In the genomic region with DNA sequence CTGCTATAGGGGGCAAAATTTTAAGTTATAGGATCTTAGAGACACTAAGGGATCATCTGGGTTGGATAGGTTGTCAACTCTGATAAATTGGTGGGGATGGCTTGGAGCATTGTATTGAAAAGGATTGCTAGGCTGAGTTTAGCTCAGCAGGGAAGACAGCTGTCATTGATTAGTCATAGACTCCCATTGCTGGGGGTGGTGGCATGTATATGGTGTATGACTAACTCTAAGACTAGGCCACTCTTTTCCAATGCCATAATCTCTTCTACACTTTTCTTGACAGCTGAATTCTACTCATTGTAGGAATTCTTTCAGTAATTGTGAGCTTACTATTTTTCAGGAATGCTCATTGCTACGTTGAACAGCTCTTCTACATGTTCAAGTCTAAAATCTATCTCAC, we compare ENCODE assay signal across 23 cellular contexts.
DNase-seq lines count a peak whose midpoint lies in the region; ATAC-seq, FAIRE-seq and TF ChIP-seq lines count a peak whose summit lies in the region.
"Had no signal": no experiment of that assay in that cellular context is flagged by ENCODE, and none has a peak within 500 bp of the region (broad histone marks: within the 10 kb centered on the region; RNA-seq: fewer than 3 reads in every experiment).

No MANE protein-coding gene starts in this region.

- H3K36me3 ChIP-seq in PC-3 (ENCODE audit: low read depth, low read length) (no peaks in the 10 kb centered on the region), bronchial epithelial cell (ENCODE audit: control insufficient read depth, insufficient read depth, low read length) (no peaks in the 10 kb centered on the region)

- H2AFZ ChIP-seq in PC-3 (ENCODE audit: low read length) = no peak overlapping the region

- H3K9me3 ChIP-seq in PC-3 (ENCODE audit: low read length) = no peaks in the 10 kb centered on the region

- H3K9me2 ChIP-seq in PC-3 (replicated peaks; ENCODE audit: low read length) = no peaks in the 10 kb centered on the region

- BruUV-seq in PC-3 (replicated peaks; lab: Mats Ljungman, UMichigan) = no TSS peak

- no peak overlapping the region for H3K9ac ChIP-seq in PC-3 (ENCODE audit: low read length)

- no peak for TF ChIP-seq CTCF in PC-3 (conservative IDR thresholded peaks at IDR 0.05; ENCODE audit: low read depth, low read length)
- no peak for TF ChIP-seq CTCF in bronchial epithelial cell (IDR thresholded peaks at IDR 0.05; ENCODE audit: insufficient read depth, low read length, severe bottlenecking)
- no peak for TF ChIP-seq CTCF in D721Med (IDR thresholded peaks at IDR 0.05; ENCODE audit: insufficient read depth, missing control alignments)

- POLR2A ChIA-PET in PC-3 (lab: Charles Lee; ENCODE audit: unreplicated experiment) = interaction anchor here (0.6 kb wide), 1 partner anchor 11 kb away, joined by 3 read pairs; no protein-coding TSS in a partner anchor

- H3K4me3 ChIP-seq in PC-3 (ENCODE audit: low read length) = no peak overlapping the region
- H3K4me3 ChIP-seq in bronchial epithelial cell (ENCODE audit: low read depth, low read length) = no peak overlapping the region
- H3K4me3 ChIP-seq: lung had no signal

- CTCF ChIA-PET in PC-3 (lab: Charles Lee) = no interaction called here

- peaks cover 39% of the 10 kb centered on the region for H3K4me1 Mint-ChIP-seq in stimulated activated naive CD8-positive, alpha-beta T cell treated with anti-CD3 and anti-CD28 coated beads, Interleukin-15, amount 100 ng/mL, for 72 hours

- H3K27me3 Mint-ChIP-seq in stimulated activated naive CD8-positive, alpha-beta T cell treated with anti-CD3 and anti-CD28 coated beads, Interleukin-15, amount 100 ng/mL, for 72 hours = peaks cover 8% of the 10 kb centered on the region
- H3K27me3 Mint-ChIP-seq: B cell, type B pancreatic cell had no signal

- H3K4me1 ChIP-seq in PC-3 (ENCODE audit: insufficient read depth, low read length) = no peaks in the 10 kb centered on the region

- H3K4me2 ChIP-seq in PC-3 (ENCODE audit: low read length) = no peak overlapping the region

- H3K9me3 Mint-ChIP-seq in stimulated activated naive CD8-positive, alpha-beta T cell treated with anti-CD3 and anti-CD28 coated beads, Interleukin-15, amount 100 ng/mL, for 72 hours = no peaks in the 10 kb centered on the region
- H3K9me3 Mint-ChIP-seq: naive thymus-derived CD8-positive, alpha-beta T cell; type B pancreatic cell had no signal

- intact Hi-C loops in PC-3 (cut with micrococcal nuclease) = loop anchor here (5.0 kb wide), 1 partner anchor 438 kb away; no protein-coding TSS in a partner anchor

- no peaks in the 10 kb centered on the region for H3F3A ChIP-seq in PC-3 (ENCODE audit: low read length, unreplicated experiment)

- DNase-seq in stimulated activated CD4-positive, alpha-beta T cell treated with anti-CD3 and anti-CD28 coated beads, Interleukin-2, amount 100 ng/mL, for 4 hours (ENCODE audit: low read depth) = peak; percentile 24
- no peak for DNase-seq in stimulated activated CD4-positive, alpha-beta T cell treated with anti-CD3 and anti-CD28 coated beads, Interleukin-12 subunit alpha, Interleukin-12 subunit beta, amount 100 ng/mL, for 4 hours
- DNase-seq in PC-3 (peak; percentile 55), bronchial epithelial cell (ENCODE audit: low read depth) (peak; percentile 78), D721Med (ENCODE audit: insufficient read length, low spot score) (no peak), GOT3 (lab: John Stamatoyannopoulos, UW) (no peak), iPS-NIHi7 (ENCODE audit: extremely low spot score) (no peak)
- DNase-seq in stimulated activated naive CD8-positive, alpha-beta T cell treated with anti-CD3 and anti-CD28 coated beads, Interleukin-15, amount 100 ng/mL, for 72 hours = no peak
- DNase-seq: activated effector memory CD4-positive, alpha-beta T cell treated with anti-CD3 and anti-CD28 coated beads, Interleukin-2, amount 50 U/mL, for 16 hours; Calu3; erythroblast; GDM1; KBM-7; naive thymus-derived CD8-positive, alpha-beta T cell; NCI-H1105 treated with DMSO at 0.1 percent for 48 hours; NCI-H748 treated with DMSO at 0.1 percent for 48 hours; stimulated activated naive CD4-positive, alpha-beta T cell; SW 1271 had no signal

- no peaks in the 10 kb centered on the region for H3K79me2 ChIP-seq in PC-3 (ENCODE audit: low read length)

- no peak for ATAC-seq in PC-3
- ATAC-seq in stimulated activated naive CD8-positive, alpha-beta T cell treated with anti-CD3 and anti-CD28 coated beads, Interleukin-15, amount 100 ng/mL, for 72 hours = peak; percentile 73
- ATAC-seq: naive thymus-derived CD8-positive, alpha-beta T cell; Panc1 had no signal

- FAIRE-seq in bronchial epithelial cell (lab: Jason Lieb, UNC) (no peak), D721Med (lab: Jason Lieb, UNC) (no peak)
- FAIRE-seq: GM12892 had no signal

- no peak overlapping the region for H3K27ac ChIP-seq in PC-3 (ENCODE audit: low read length)

- H3K27me3 ChIP-seq in PC-3 (ENCODE audit: low read length) (no peaks in the 10 kb centered on the region), bronchial epithelial cell (ENCODE audit: control insufficient read depth, insufficient read depth, low read length) (no peaks in the 10 kb centered on the region)

- H3K27ac Mint-ChIP-seq in stimulated activated naive CD8-positive, alpha-beta T cell treated with anti-CD3 and anti-CD28 coated beads, Interleukin-15, amount 100 ng/mL, for 72 hours = no peak overlapping the region
- H3K27ac Mint-ChIP-seq: naive thymus-derived CD8-positive, alpha-beta T cell; type B pancreatic cell had no signal

- H4K20me1 ChIP-seq in PC-3 (ENCODE audit: low read length) = no peaks in the 10 kb centered on the region

- no peak overlapping the region for H3K4me3 Mint-ChIP-seq in stimulated activated naive CD8-positive, alpha-beta T cell treated with anti-CD3 and anti-CD28 coated beads, Interleukin-15, amount 100 ng/mL, for 72 hours
- H3K4me3 Mint-ChIP-seq: B cell; naive thymus-derived CD8-positive, alpha-beta T cell; type B pancreatic cell had no signal

Comparison
In these comparisons a context has a peak if more than half of its experiments do, and no peak if none do; other contexts are left out.
1. DNase-seq: peak in stimulated activated CD4-positive, alpha-beta T cell treated with anti-CD3 and anti-CD28 coated beads, Interleukin-2, amount 100 ng/mL, for 4 hours (single experiment), PC-3 (single experiment) and bronchial epithelial cell (single experiment); none in stimulated activated CD4-positive, alpha-beta T cell treated with anti-CD3 and anti-CD28 coated beads, Interleukin-12 subunit alpha, Interleukin-12 subunit beta, amount 100 ng/mL, for 4 hours (single experiment), stimulated activated naive CD8-positive, alpha-beta T cell treated with anti-CD3 and anti-CD28 coated beads, Interleukin-15, amount 100 ng/mL, for 72 hours (0 of 2), D721Med (single experiment), GOT3 (single experiment) and iPS-NIHi7 (single experiment).